ENCODE assay signal across 12 cellular contexts in the genomic region with DNA sequence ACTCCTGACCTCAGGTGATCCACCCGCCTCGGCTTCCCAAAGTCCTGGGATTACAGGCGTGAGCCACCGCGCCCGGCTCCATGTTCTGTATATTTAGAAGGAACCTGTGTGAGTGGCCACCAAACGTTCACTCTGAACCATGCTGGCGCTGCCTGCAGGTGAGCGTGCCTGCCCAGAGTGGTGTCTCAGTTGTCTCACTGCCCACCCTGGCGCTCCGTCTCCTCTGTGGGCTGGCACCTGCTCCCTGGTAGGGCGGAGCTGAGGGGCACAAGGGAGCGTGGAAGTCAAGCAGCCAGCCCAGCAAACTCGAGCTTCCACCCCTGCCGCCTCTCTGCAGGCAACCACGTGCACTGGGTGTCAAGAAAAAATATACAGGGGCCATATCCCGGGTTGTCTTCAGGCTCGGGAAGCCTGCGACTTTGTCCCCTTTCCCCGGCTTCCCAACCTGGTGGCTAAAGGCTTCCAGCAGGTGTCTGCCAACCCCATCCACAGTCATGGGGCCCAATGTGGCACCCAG. TPM values are rescaled to one million over a fixed set of nuclear protein-coding genes. Genes with fewer than 3 reads are reported as not detected.
DNase-seq lines count a peak whose midpoint lies in the region; ATAC-seq and TF ChIP-seq lines count a peak whose summit lies in the region.
"Had no signal": no experiment of that assay in that cellular context is flagged by ENCODE, and none has a peak within 500 bp of the region (broad histone marks: within the 10 kb centered on the region; RNA-seq: fewer than 3 reads in every experiment).

No MANE protein-coding gene starts in this region.

- peak overlapping the region; percentile 71 for H3K27ac ChIP-seq in HEK293 (ENCODE audit: extremely low read depth, low read depth, low read length)
- peak overlapping the region; percentile 93 to 98 for H3K27ac ChIP-seq in breast epithelium
- peak overlapping the region; percentile 79 for H3K27ac ChIP-seq in lower lobe of right lung
- H3K27ac ChIP-seq in stomach, result peak overlapping the region; percentile 75 to 94 (median 82)

- H3K9me3 ChIP-seq in HEK293 (ENCODE audit: control insufficient read depth, insufficient read depth, low read depth, low read length) (no peaks in the 10 kb centered on the region), breast epithelium (no peaks in the 10 kb centered on the region), lower lobe of right lung (no peaks in the 10 kb centered on the region), stomach (no peaks in the 10 kb centered on the region)

- ATAC-seq in lower lobe of right lung, result no peak

- intact Hi-C loops in breast epithelium (cut with DNase I; ENCODE audit: low total_unique reads) (loop anchor here (5.0 kb wide), 1 partner anchor 82 kb away; no protein-coding TSS in a partner anchor), lower lobe of right lung (cut with DNase I) (no loop called here), stomach (cut with DNase I; ENCODE audit: low total_unique reads) (no loop called here)

- H3K36me3 ChIP-seq in HEK293 (ENCODE audit: control insufficient read depth in 2 of 2, insufficient read depth in 1 of 2, low read length in 2 of 2), result peaks cover 0 to 36% of the 10 kb centered on the region in 2 experiments; a peak in 2 of 3 replicates
- no peaks in the 10 kb centered on the region for H3K36me3 ChIP-seq in breast epithelium
- H3K36me3 ChIP-seq in lower lobe of right lung, result peaks cover 7% of the 10 kb centered on the region
- peaks cover 3 to 19% (median 17%) of the 10 kb centered on the region in 4 donors for H3K36me3 ChIP-seq in stomach

- H3K4me3 Mint-ChIP-seq in activated T-cell treated with anti-CD3 and anti-CD28 coated beads, Interleukin-2, amount 50 U/mL, for 24 hours, result no peak overlapping the region
- H3K4me3 Mint-ChIP-seq in activated naive CD4-positive, alpha-beta T cell treated with anti-CD3 and anti-CD28 coated beads, Interleukin-2, amount 10 ng/mL, durations not matched to agents 7 days and 5 days, result no peak overlapping the region
- H3K4me3 Mint-ChIP-seq: CD4-positive, alpha-beta T cell had no signal

- no peaks in the 10 kb centered on the region for H3K9me3 Mint-ChIP-seq in activated T-cell treated with anti-CD3 and anti-CD28 coated beads, Interleukin-2, amount 50 U/mL, for 24 hours
- no peaks in the 10 kb centered on the region for H3K9me3 Mint-ChIP-seq in activated naive CD4-positive, alpha-beta T cell treated with anti-CD3 and anti-CD28 coated beads, Interleukin-2, amount 10 ng/mL, durations not matched to agents 7 days and 5 days
- H3K9me3 Mint-ChIP-seq: CD4-positive, alpha-beta T cell had no signal

- no peaks in the 10 kb centered on the region for H3K27me3 ChIP-seq in breast epithelium
- H3K27me3 ChIP-seq in lower lobe of right lung (ENCODE audit: low read depth), result no peaks in the 10 kb centered on the region
- H3K27me3 ChIP-seq in stomach, result no peaks in the 10 kb centered on the region

- H3K4me3 ChIP-seq in HEK293 (ENCODE audit: low read depth, low read length) (no peak overlapping the region), breast epithelium (no peak overlapping the region), lower lobe of right lung (no peak overlapping the region), stomach (no peak overlapping the region)

- H3K4me1 Mint-ChIP-seq in activated T-cell treated with anti-CD3 and anti-CD28 coated beads, Interleukin-2, amount 50 U/mL, for 24 hours (ENCODE audit: low read depth), result peaks cover 24% of the 10 kb centered on the region
- H3K4me1 Mint-ChIP-seq in activated naive CD4-positive, alpha-beta T cell treated with anti-CD3 and anti-CD28 coated beads, Interleukin-2, amount 10 ng/mL, durations not matched to agents 7 days and 5 days, result peaks cover 27% of the 10 kb centered on the region

- H3K4me1 ChIP-seq in HEK293 (ENCODE audit: control insufficient read depth, insufficient read depth, low read length) (peaks cover 21% of the 10 kb centered on the region), breast epithelium (peaks cover 2 to 48% of the 10 kb centered on the region in 2 donors), lower lobe of right lung (peaks cover 80% of the 10 kb centered on the region), stomach (peaks cover 40 to 81% (median 55%) of the 10 kb centered on the region in 4 donors)

- peaks cover 41% of the 10 kb centered on the region for H3K36me3 Mint-ChIP-seq in activated T-cell treated with anti-CD3 and anti-CD28 coated beads, Interleukin-2, amount 50 U/mL, for 24 hours (ENCODE audit: low read depth)
- peaks cover 9% of the 10 kb centered on the region for H3K36me3 Mint-ChIP-seq in activated naive CD4-positive, alpha-beta T cell treated with anti-CD3 and anti-CD28 coated beads, Interleukin-2, amount 10 ng/mL, durations not matched to agents 7 days and 5 days

- POLR2A ChIA-PET in HEK293 (lab: Yijun Ruan, JAX), result interaction anchor here (1.1 to 3.2 kb wide), 3 partner anchors 17 to 132 kb away, joined by 3 to 23 read pairs (median 5); partner anchors contain the start of genes MYH9 and TXN2

- no peak for TF ChIP-seq CTCF in HEK293 (tag by site-specific recombination; IDR thresholded peaks at IDR 0.05)
- TF ChIP-seq CTCF in breast epithelium (IDR thresholded peaks at IDR 0.05), result no peak
- no peak for TF ChIP-seq CTCF in lower lobe of right lung (IDR thresholded peaks at IDR 0.05)
- no peak for TF ChIP-seq CTCF in stomach (IDR thresholded peaks at IDR 0.05)

- CTCF ChIA-PET in HEK293 (lab: Yijun Ruan, JAX), result interaction anchor here (0.6 to 1.5 kb wide), 3 partner anchors 9 to 189 kb away, joined by 3 to 6 read pairs (median 3); no protein-coding TSS in a partner anchor
- CTCF ChIA-PET in activated naive CD4-positive, alpha-beta T cell treated with anti-CD3 and anti-CD28 coated beads, Interleukin-2, amount 10 ng/mL, durations not matched to agents 7 days and 5 days (lab: Charles Lee), result no interaction called here

- no peak for TF ChIP-seq EP300 in stomach (IDR thresholded peaks at IDR 0.05)

- no peak overlapping the region for H3K27ac Mint-ChIP-seq in activated T-cell treated with anti-CD3 and anti-CD28 coated beads, Interleukin-2, amount 50 U/mL, for 24 hours
- H3K27ac Mint-ChIP-seq in activated naive CD4-positive, alpha-beta T cell treated with anti-CD3 and anti-CD28 coated beads, Interleukin-2, amount 10 ng/mL, durations not matched to agents 7 days and 5 days, result no peak overlapping the region
- H3K27ac Mint-ChIP-seq: CD4-positive, alpha-beta T cell had no signal

- TF ChIP-seq POLR2A in breast epithelium (IDR thresholded peaks at IDR 0.05) (no peak), stomach (IDR thresholded peaks at IDR 0.05) (no peak)

- H3K27me3 Mint-ChIP-seq in activated T-cell treated with anti-CD3 and anti-CD28 coated beads, Interleukin-2, amount 50 U/mL, for 24 hours, result no peaks in the 10 kb centered on the region
- H3K27me3 Mint-ChIP-seq in activated naive CD4-positive, alpha-beta T cell treated with anti-CD3 and anti-CD28 coated beads, Interleukin-2, amount 10 ng/mL, durations not matched to agents 7 days and 5 days, result peaks cover 4% of the 10 kb centered on the region
- H3K27me3 Mint-ChIP-seq: CD4-positive, alpha-beta T cell had no signal

- no peak for DNase-seq in breast epithelium (ENCODE audit: low spot score in 2 of 2)
- DNase-seq in lower lobe of right lung, result no peak
- DNase-seq in stomach, result no peak
- DNase-seq in GM03348 (ENCODE audit: low spot score), result no peak
- DNase-seq in activated T-cell treated with anti-CD3 and anti-CD28 coated beads, Interleukin-2, amount 50 U/mL, for 24 hours, result no peak
- DNase-seq in activated naive CD4-positive, alpha-beta T cell treated with anti-CD3 and anti-CD28 coated beads, Interleukin-2, amount 10 ng/mL, durations not matched to agents 7 days and 5 days, result no peak
- no peak for DNase-seq in G401 (ENCODE audit: low spot score)
- DNase-seq: activated CD8-positive, alpha-beta memory T cell treated with anti-CD3 and anti-CD28 coated beads, Interleukin-2, amount 50 U/mL, for 4 hours; CD4-positive, alpha-beta T cell; erythroblast; KBM-7 had no signal

- WGBS in stomach, 5 donors, result 63 to 72% (median 68%) methylated on average over 16 to 20 of the region's 20 CpGs

- in situ Hi-C loops in G401 (cut with HindIII; ENCODE audit: low sequenced_read_pairs), result no loop called here

TF ChIP-seq in HEK293, 187 proteins besides CTCF, POLR2A, EP300 and RAD21 (continues in another document):
- TF ChIP-seq ZNF843 (tag by site-specific recombination; IDR thresholded peaks at IDR 0.05) (no peak), ZNF501 (tag by site-specific recombination; IDR thresholded peaks at IDR 0.05) (no peak), ZNF112 (tag by site-specific recombination; IDR thresholded peaks at IDR 0.05) (no peak), ZXDB (tag by site-specific recombination; IDR thresholded peaks at IDR 0.05) (no peak)

RNA-seq across cellular contexts. Expression of gene TXN2, which starts 16.7 kb away (rescaled TPM):
- total RNA-seq in breast epithelium (10 to 100 TPM; 52.3 to 71.1 (median 58.1) TPM), lower lobe of right lung (56.4 TPM), stomach (100 to 1,000 TPM in 1 of 5 donors, 10 to 100 TPM in 3, 1 to 10 TPM in 1; 7.0 to 279 (median 43.7) TPM)
- 100 to 1,000 TPM in 2 of 3 donors, 10 to 100 TPM in 1; 86.8 to 144 (median 124) TPM for polyA plus RNA-seq in stomach
- 96.4 and 99.4 TPM in 2 replicates for total RNA-seq in G401 (2014; rRNA removed; shearing (Covaris generic))

RNA-seq across cellular contexts. Expression of gene FOXRED2, which starts 42.1 kb away (rescaled TPM):
- 1 to 10 TPM; 4.9 to 9.9 (median 6.1) TPM for total RNA-seq in breast epithelium
- 13.2 TPM for total RNA-seq in lower lobe of right lung
- total RNA-seq in stomach, result 10 to 100 TPM in 1 of 5 donors, 1 to 10 TPM in 4; 2.9 to 17.5 (median 6.5) TPM
- polyA plus RNA-seq in stomach, result 1 to 10 TPM in 2 of 3 donors, under 1 TPM in 1; 0.76 to 2.5 (median 1.9) TPM
- 19.3 and 24.9 TPM in 2 replicates for total RNA-seq in G401 (2014; rRNA removed; shearing (Covaris generic))
